Comparison of ENCODE assay signal across 13 cellular contexts in the genomic region with DNA sequence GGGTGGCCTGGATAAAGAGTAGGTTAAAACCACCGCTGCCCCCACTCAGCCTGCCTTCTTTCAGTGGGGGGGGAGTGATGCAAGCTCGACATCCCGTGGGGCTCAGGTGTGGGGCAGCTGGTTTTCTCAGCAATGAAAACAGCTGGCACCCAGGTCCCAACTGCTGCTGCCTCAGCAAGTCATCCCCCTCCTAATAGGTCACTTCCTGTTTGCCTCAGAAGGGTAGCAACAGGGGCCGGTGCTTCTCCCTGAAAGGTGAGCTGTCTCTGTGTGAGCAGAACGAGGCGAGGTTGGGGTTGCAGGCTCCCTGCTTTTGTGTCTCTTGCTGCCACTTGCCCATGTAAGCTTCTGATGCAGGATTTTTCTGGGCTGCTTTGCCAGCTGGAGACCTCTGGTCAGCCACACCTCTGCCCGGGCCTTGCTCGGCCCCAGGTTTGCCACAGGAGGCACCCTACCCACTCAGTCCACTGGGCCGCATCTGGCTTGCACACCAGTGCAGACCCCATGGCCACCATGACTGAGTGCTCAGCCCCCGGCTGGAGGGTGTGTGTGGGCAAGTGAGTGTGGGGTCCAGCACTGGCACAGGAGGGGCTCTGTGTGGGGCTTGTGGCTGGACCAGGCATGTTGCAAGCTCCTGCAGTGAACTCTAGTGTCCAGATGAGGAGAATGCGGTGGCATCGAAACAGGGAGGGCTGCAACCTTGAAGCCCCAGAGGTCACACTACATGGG. TPM values are rescaled to one million over a fixed set of nuclear protein-coding genes. Genes with fewer than 3 reads are reported as not detected.
DNase-seq lines count a peak whose midpoint lies in the region; ATAC-seq and TF ChIP-seq lines count a peak whose summit lies in the region.
"Had no signal": no experiment of that assay in that cellular context is flagged by ENCODE, and none has a peak within 500 bp of the region (broad histone marks: within the 10 kb centered on the region; RNA-seq: fewer than 3 reads in every experiment).

No MANE protein-coding gene starts in this region.

- H3K4me1 ChIP-seq in Loucy (ENCODE audit: insufficient read depth, low read length, poor library complexity, severe bottlenecking): peaks cover 9% of the 10 kb centered on the region
- H3K4me1 ChIP-seq in neuronal stem cell (ENCODE audit: control insufficient read depth in 2 of 2, insufficient read depth in 1 of 2, low read depth in 1 of 2, low read length in 2 of 2): no peaks in the 10 kb centered on the region
- H3K4me1 ChIP-seq in psoas muscle: peaks cover 9% of the 10 kb centered on the region
- H3K4me1 ChIP-seq: HAP-1 had no signal

- intact Hi-C loops in activated CD8-positive, alpha-beta T cell treated with anti-CD3 and anti-CD28 coated beads for 36 hours (cut with micrococcal nuclease): no loop called here
- intact Hi-C loops in psoas muscle (cut with DNase I): no loop called here

- no peak overlapping the region for H3K27ac ChIP-seq in neuronal stem cell (replicated peaks; ENCODE audit: low read length)
- H3K27ac ChIP-seq in psoas muscle: no peak overlapping the region

- no peaks in the 10 kb centered on the region for H3K79me1 ChIP-seq in neuronal stem cell (ENCODE audit: low read depth, low read length)

- H3K27me3 ChIP-seq in Loucy (ENCODE audit: insufficient read depth, low read length, poor library complexity, severe bottlenecking) (no peaks in the 10 kb centered on the region), neuronal stem cell (ENCODE audit: control insufficient read depth in 3 of 3, insufficient read depth in 3 of 3, low read depth in 1 of 3, low read length in 3 of 3) (no peaks in the 10 kb centered on the region), psoas muscle (ENCODE audit: insufficient read depth in 3 of 3, low read length in 2 of 3) (peaks cover 0 to 2% (median 0%) of the 10 kb centered on the region in 3 donors)

- no peak overlapping the region for H3K4me3 Mint-ChIP-seq in activated CD8-positive, alpha-beta memory T cell treated with anti-CD3 and anti-CD28 coated beads, Interleukin-2, amount 10 ng/mL, durations not matched to agents 7 days and 5 days
- no peak overlapping the region for H3K4me3 Mint-ChIP-seq in activated CD8-positive, alpha-beta T cell treated with anti-CD3 and anti-CD28 coated beads for 36 hours

- H3K36me3 ChIP-seq in Loucy (ENCODE audit: insufficient read depth, low read length) (no peaks in the 10 kb centered on the region), neuronal stem cell (replicated peaks in 1 of 2; ENCODE audit: control insufficient read depth in 2 of 2, insufficient read depth in 2 of 2, low read length in 2 of 2) (no peaks in the 10 kb centered on the region), psoas muscle (ENCODE audit: insufficient read depth in 1 of 2, low read depth in 1 of 2) (no peaks in the 10 kb centered on the region)
- H3K36me3 ChIP-seq: HAP-1 had no signal

- H3K9ac ChIP-seq in Loucy (ENCODE audit: low read depth, low read length, poor library complexity, severe bottlenecking): no peak overlapping the region
- no peak overlapping the region for H3K9ac ChIP-seq in neuronal stem cell (ENCODE audit: low read depth, low read length, poor library complexity)
- H3K9ac ChIP-seq: SK-N-SH had no signal

- no peaks in the 10 kb centered on the region for H3K9me2 ChIP-seq in Loucy (replicated peaks; ENCODE audit: low read depth, low read length)
- H3K9me2 ChIP-seq: SK-N-SH had no signal

- no peak overlapping the region for H3K23ac ChIP-seq in neuronal stem cell (ENCODE audit: low read depth, low read length, poor library complexity)

- POLR2A ChIA-PET in activated CD8-positive, alpha-beta T cell treated with anti-CD3 and anti-CD28 coated beads for 36 hours (lab: Charles Lee): interaction anchor here (0.9 kb wide), 1 partner anchor 21 kb away, joined by 3 read pairs; no protein-coding TSS in a partner anchor

- no peak overlapping the region for H3K4me3 ChIP-seq in Loucy (ENCODE audit: low read length, poor library complexity, severe bottlenecking)
- H3K4me3 ChIP-seq in neuronal stem cell (ENCODE audit: low read length in 2 of 2): peak overlapping the region in 1 of 2 donors; percentile 28
- H3K4me3 ChIP-seq in psoas muscle: no peak overlapping the region
- H3K4me3 ChIP-seq: HAP-1, K562 had no signal

- DNase-seq in activated CD8-positive, alpha-beta memory T cell treated with anti-CD3 and anti-CD28 coated beads, Interleukin-2, amount 10 ng/mL, durations not matched to agents 7 days and 5 days: peak; percentile 54
- no peak for DNase-seq in activated CD8-positive, alpha-beta memory T cell treated with anti-CD3 and anti-CD28 coated beads, Interleukin-2, amount 50 U/mL, for 48 hours
- peak; percentile 68 for DNase-seq in activated CD8-positive, alpha-beta T cell treated with anti-CD3 and anti-CD28 coated beads for 36 hours
- DNase-seq in neuronal stem cell (ENCODE audit: low spot score): no peak
- no peak for DNase-seq in GM10266 (ENCODE audit: extremely low spot score)
- no peak for DNase-seq in psoas muscle
- DNase-seq: cerebellar nuclear complex, NCI-H187, SK-N-SH had no signal

- H3K4ac ChIP-seq in neuronal stem cell (ENCODE audit: low read length): no peak overlapping the region

- no peak overlapping the region for H2AFZ ChIP-seq in Loucy (ENCODE audit: low read length)
- peak overlapping the region; percentile 50 for H2AFZ ChIP-seq in neuronal stem cell (ENCODE audit: low read length)

- no peaks in the 10 kb centered on the region for H3K27me3 Mint-ChIP-seq in activated CD8-positive, alpha-beta memory T cell treated with anti-CD3 and anti-CD28 coated beads, Interleukin-2, amount 10 ng/mL, durations not matched to agents 7 days and 5 days
- no peaks in the 10 kb centered on the region for H3K27me3 Mint-ChIP-seq in activated CD8-positive, alpha-beta T cell treated with anti-CD3 and anti-CD28 coated beads for 36 hours

- ATAC-seq in activated CD8-positive, alpha-beta memory T cell treated with anti-CD3 and anti-CD28 coated beads, Interleukin-2, amount 10 ng/mL, durations not matched to agents 7 days and 5 days: peak; percentile 53
- peak; percentile 98 for ATAC-seq in activated CD8-positive, alpha-beta T cell treated with anti-CD3 and anti-CD28 coated beads for 36 hours
- ATAC-seq in GM21576 (IDR thresholded peaks at IDR 0.05; ENCODE audit: unreplicated experiment) (no peak), psoas muscle (no peak)
- ATAC-seq: K562 had no signal

- TF ChIP-seq CTCF in Loucy (conservative IDR thresholded peaks at IDR 0.05; ENCODE audit: low read length): peak; percentile 20; the same call in 1 of the 2 replicates
- no peak for TF ChIP-seq CTCF in activated CD8-positive, alpha-beta T cell treated with anti-CD3 and anti-CD28 coated beads for 36 hours (IDR thresholded peaks at IDR 0.05)
- no peak for TF ChIP-seq CTCF in GM10266 (IDR thresholded peaks at IDR 0.05; ENCODE audit: control insufficient read depth, insufficient read depth, low read depth, missing control alignments)
- TF ChIP-seq CTCF in psoas muscle (IDR thresholded peaks at IDR 0.05): no peak

- no peak overlapping the region for H2BK5ac ChIP-seq in neuronal stem cell (ENCODE audit: low read length)

- no peak overlapping the region for H3K27ac Mint-ChIP-seq in activated CD8-positive, alpha-beta memory T cell treated with anti-CD3 and anti-CD28 coated beads, Interleukin-2, amount 10 ng/mL, durations not matched to agents 7 days and 5 days
- peak overlapping the region; percentile 72 for H3K27ac Mint-ChIP-seq in activated CD8-positive, alpha-beta T cell treated with anti-CD3 and anti-CD28 coated beads for 36 hours

- H3K9me3 Mint-ChIP-seq in activated CD8-positive, alpha-beta memory T cell treated with anti-CD3 and anti-CD28 coated beads, Interleukin-2, amount 10 ng/mL, durations not matched to agents 7 days and 5 days (ENCODE audit: low read depth): peaks cover 5% of the 10 kb centered on the region
- H3K9me3 Mint-ChIP-seq in activated CD8-positive, alpha-beta T cell treated with anti-CD3 and anti-CD28 coated beads for 36 hours: peaks cover 10% of the 10 kb centered on the region

- H3K79me2 ChIP-seq in Loucy (ENCODE audit: insufficient read depth, low read length): no peaks in the 10 kb centered on the region

- CTCF ChIA-PET in activated CD8-positive, alpha-beta memory T cell treated with anti-CD3 and anti-CD28 coated beads, Interleukin-2, amount 10 ng/mL, durations not matched to agents 7 days and 5 days (lab: Charles Lee): interaction anchor here (1.6 kb wide), 1 partner anchor 24 kb away, joined by 3 read pairs; no protein-coding TSS in a partner anchor
- CTCF ChIA-PET in activated CD8-positive, alpha-beta T cell treated with anti-CD3 and anti-CD28 coated beads for 36 hours (lab: Charles Lee): interaction anchor here (1.1 to 1.5 kb wide), 2 partner anchors 44 to 45 kb away, joined by 3 to 6 read pairs; no protein-coding TSS in a partner anchor

- H3K4me1 Mint-ChIP-seq in activated CD8-positive, alpha-beta memory T cell treated with anti-CD3 and anti-CD28 coated beads, Interleukin-2, amount 10 ng/mL, durations not matched to agents 7 days and 5 days: peaks cover 8% of the 10 kb centered on the region
- peaks cover 6% of the 10 kb centered on the region for H3K4me1 Mint-ChIP-seq in activated CD8-positive, alpha-beta T cell treated with anti-CD3 and anti-CD28 coated beads for 36 hours (ENCODE audit: low read depth)

- peaks cover 3% of the 10 kb centered on the region for H3K36me3 Mint-ChIP-seq in activated CD8-positive, alpha-beta memory T cell treated with anti-CD3 and anti-CD28 coated beads, Interleukin-2, amount 10 ng/mL, durations not matched to agents 7 days and 5 days
- H3K36me3 Mint-ChIP-seq in activated CD8-positive, alpha-beta T cell treated with anti-CD3 and anti-CD28 coated beads for 36 hours (ENCODE audit: low read depth): peaks cover 8% of the 10 kb centered on the region

- H2BK12ac ChIP-seq in neuronal stem cell (ENCODE audit: low read length): peak overlapping the region; percentile 34

- no CpG with 5 or more reads among the region's 12 CpGs for WGBS in neuronal stem cell (ENCODE audit: extremely low coverage in 2 of 2, insufficient read length in 2 of 2, insufficient replicate concordance in 1 of 2), 2 donors
- 89 to 92% (median 92%) methylated on average over 12 of the region's 12 CpGs for WGBS in psoas muscle, 3 donors

- H2BK120ac ChIP-seq in neuronal stem cell (ENCODE audit: low read depth, low read length): no peak overlapping the region

- peaks cover 9% of the 10 kb centered on the region; the same call in 1 of the 2 replicates for H3K9me3 ChIP-seq in Loucy (ENCODE audit: insufficient read depth, low read depth, low read length)
- H3K9me3 ChIP-seq in neuronal stem cell (replicated peaks in 1 of 2; ENCODE audit: control insufficient read depth in 2 of 2, insufficient read depth in 1 of 2, low read depth in 1 of 2, low read length in 2 of 2): peaks cover 0 to 2% of the 10 kb centered on the region in 2 donors
- no peaks in the 10 kb centered on the region for H3K9me3 ChIP-seq in psoas muscle
- H3K9me3 ChIP-seq: SK-N-SH had no signal

- no peak overlapping the region for H3K14ac ChIP-seq in neuronal stem cell (ENCODE audit: low read length)

- H2BK15ac ChIP-seq in neuronal stem cell (ENCODE audit: low read length): no peak overlapping the region

- no peak overlapping the region for H4K91ac ChIP-seq in neuronal stem cell (ENCODE audit: low read depth, low read length, poor library complexity)

- H4K8ac ChIP-seq in neuronal stem cell (ENCODE audit: low read depth, low read length): no peak overlapping the region

- no peak overlapping the region for H3K18ac ChIP-seq in neuronal stem cell (ENCODE audit: low read length)

- H4K20me1 ChIP-seq in Loucy (ENCODE audit: insufficient read depth, low read length, poor library complexity, severe bottlenecking): no peaks in the 10 kb centered on the region

- no peak overlapping the region for H2AK5ac ChIP-seq in neuronal stem cell (ENCODE audit: low read depth, low read length)

- no peaks in the 10 kb centered on the region for H3F3A ChIP-seq in Loucy (ENCODE audit: low read depth)

- H3K4me2 ChIP-seq in Loucy (ENCODE audit: low read depth, low read length, poor library complexity, severe bottlenecking) (peak overlapping the region; percentile 18), neuronal stem cell (ENCODE audit: insufficient read depth, low read length, poor library complexity, severe bottlenecking) (no peak overlapping the region)
- H3K4me2 ChIP-seq: SK-N-SH had no signal

RNA-seq across cellular contexts. Expression of a gene that starts 11.5 kb away (rescaled TPM):
- total RNA-seq in activated CD8-positive, alpha-beta memory T cell treated with anti-CD3 and anti-CD28 coated beads, Interleukin-2, amount 10 ng/mL, durations not matched to agents 7 days and 5 days: 10 to 100 TPM; 34.5 to 35.6 TPM
- 10 to 100 TPM; 39.8 to 48.1 TPM for total RNA-seq in activated CD8-positive, alpha-beta T cell treated with anti-CD3 and anti-CD28 coated beads for 36 hours
- 22.8 TPM for polyA plus RNA-seq in neuronal stem cell (2013, experiment 1 of 2)
- 20.5 TPM for polyA plus RNA-seq in neuronal stem cell (2013, experiment 2 of 2)
- total RNA-seq in psoas muscle: 10 to 100 TPM; 38.4 to 48.0 (median 43.6) TPM
- polyA plus RNA-seq in psoas muscle: 10 to 100 TPM; 21.3 to 47.9 (median 30.0) TPM

Comparison
In these comparisons a context has a peak if more than half of its experiments do, and no peak if none do; other contexts are left out.
1. DNase-seq: peak in activated CD8-positive, alpha-beta memory T cell treated with anti-CD3 and anti-CD28 coated beads, Interleukin-2, amount 10 ng/mL, durations not matched to agents 7 days and 5 days (single experiment) and activated CD8-positive, alpha-beta T cell treated with anti-CD3 and anti-CD28 coated beads for 36 hours (single experiment); none in activated CD8-positive, alpha-beta memory T cell treated with anti-CD3 and anti-CD28 coated beads, Interleukin-2, amount 50 U/mL, for 48 hours (single experiment), neuronal stem cell (single experiment), GM10266 (single experiment) and psoas muscle (0 of 2).
2. ATAC-seq: peak in activated CD8-positive, alpha-beta memory T cell treated with anti-CD3 and anti-CD28 coated beads, Interleukin-2, amount 10 ng/mL, durations not matched to agents 7 days and 5 days (single experiment) and activated CD8-positive, alpha-beta T cell treated with anti-CD3 and anti-CD28 coated beads for 36 hours (single experiment); none in GM21576 (single experiment) and psoas muscle (0 of 4).